In the genomic region with DNA sequence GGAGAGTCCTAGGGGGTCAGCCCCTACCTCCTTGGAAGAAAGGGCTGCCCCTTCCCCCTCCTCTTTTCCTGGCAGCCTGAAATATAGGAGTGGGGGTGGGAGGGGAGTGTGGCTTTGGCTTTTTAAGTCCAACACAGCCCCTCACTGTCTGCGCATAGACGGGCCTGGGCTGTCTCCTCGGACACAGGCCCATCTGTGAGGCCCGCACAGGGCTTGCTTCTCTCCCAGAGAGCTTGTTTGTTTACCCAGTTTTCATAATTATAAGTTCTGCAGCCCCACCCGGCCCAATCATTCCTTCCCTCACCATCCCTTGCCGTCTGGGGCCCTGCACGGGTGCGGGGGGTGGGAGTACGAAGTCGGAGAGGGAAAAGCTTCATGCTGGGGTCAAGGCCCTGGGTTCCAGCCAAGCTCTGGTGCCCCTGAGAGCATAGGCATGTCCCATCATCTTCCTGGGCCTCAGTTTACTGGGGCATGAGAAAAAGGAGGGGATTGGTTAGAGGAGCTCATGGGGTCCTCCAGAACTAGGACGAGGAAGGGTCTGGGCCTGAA, we compare ENCODE assay signal across 1 cellular context.
TF ChIP-seq lines count a peak whose summit lies in the region.

No MANE protein-coding gene starts in this region.

TF ChIP-seq in H1, 55 proteins besides CTCF, POLR2A, EP300 and RAD21:
- TF ChIP-seq EZH2 (IDR thresholded peaks at IDR 0.05; ENCODE audit: low read depth, low read length, severe bottlenecking) (no peak), YY1 (IDR thresholded peaks at IDR 0.05; ENCODE audit: low read depth, low read length) (no peak)
TF ChIP-seq in H1: peak in this region for 0.
